8 cellular contexts compared by ENCODE assay signal in genomic region chr1:181141431-181141910, GRCh38. TPM values are rescaled to one million over a fixed set of nuclear protein-coding genes. Genes with fewer than 3 reads are reported as not detected.
DNase-seq lines count a peak whose midpoint lies in the region; ATAC-seq and TF ChIP-seq lines count a peak whose summit lies in the region.

No MANE protein-coding gene starts in this region.

- H3K9me3 Mint-ChIP-seq in CD4-positive, CD25-positive, alpha-beta regulatory T cell, result no peaks in the 10 kb centered on the region
- peaks cover 4% of the 10 kb centered on the region for H3K9me3 Mint-ChIP-seq in activated naive CD8-positive, alpha-beta T cell treated with anti-CD3 and anti-CD28 coated beads, Interleukin-2, amount 10 ng/mL, durations not matched to agents 7 days and 5 days

- no peaks in the 10 kb centered on the region for H3K27me3 ChIP-seq in CD4-positive, CD25-positive, alpha-beta regulatory T cell (ENCODE audit: control insufficient read depth, insufficient read depth, low read length)
- H3K27me3 ChIP-seq in muscle layer of colon (ENCODE audit: control insufficient read depth in 1 of 2, insufficient read depth in 2 of 2, low read length in 2 of 2), result no peaks in the 10 kb centered on the region
- H3K27me3 ChIP-seq in tibial nerve, result no peaks in the 10 kb centered on the region

- no peak overlapping the region for H3K9ac ChIP-seq in muscle layer of colon (ENCODE audit: low read length)

- H3K4me1 ChIP-seq in CD4-positive, CD25-positive, alpha-beta regulatory T cell (ENCODE audit: control insufficient read depth, insufficient read depth, low read length, poor library complexity, severe bottlenecking), result peaks cover 23% of the 10 kb centered on the region
- H3K4me1 ChIP-seq in muscle layer of colon (ENCODE audit: insufficient read depth, low read length) (peaks cover 13% of the 10 kb centered on the region), tibial nerve (peaks cover 0 to 27% (median 11%) of the 10 kb centered on the region in 4 donors)

- H3K36me3 Mint-ChIP-seq in CD4-positive, CD25-positive, alpha-beta regulatory T cell, result peaks cover 2% of the 10 kb centered on the region
- peaks cover 6% of the 10 kb centered on the region for H3K36me3 Mint-ChIP-seq in activated naive CD8-positive, alpha-beta T cell treated with anti-CD3 and anti-CD28 coated beads, Interleukin-2, amount 10 ng/mL, durations not matched to agents 7 days and 5 days

- 33 to 41% methylated on average over 3 to 5 of the region's 5 CpGs for WGBS in tibial nerve, 2 donors

- no peak overlapping the region for H3K4me3 Mint-ChIP-seq in CD4-positive, CD25-positive, alpha-beta regulatory T cell
- H3K4me3 Mint-ChIP-seq in activated naive CD8-positive, alpha-beta T cell treated with anti-CD3 and anti-CD28 coated beads, Interleukin-2, amount 10 ng/mL, durations not matched to agents 7 days and 5 days, result peak overlapping the region; percentile 67

- peak in 1 of 3 donors; percentile 85 for DNase-seq in CD4-positive, CD25-positive, alpha-beta regulatory T cell
- DNase-seq in OCI-M1 (lab: John Stamatoyannopoulos, UW) (peak; percentile 72), tibial nerve (ENCODE audit: low spot score in 2 of 2) (no peak), HuH-7 (ENCODE audit: low spot score) (no peak), AML-193 (lab: John Stamatoyannopoulos, UW) (no peak)
- peak; percentile 71 for DNase-seq in activated naive CD8-positive, alpha-beta T cell treated with anti-CD3 and anti-CD28 coated beads, Interleukin-2, amount 10 ng/mL, durations not matched to agents 7 days and 5 days

- H3K27me3 Mint-ChIP-seq in CD4-positive, CD25-positive, alpha-beta regulatory T cell, result no peaks in the 10 kb centered on the region
- H3K27me3 Mint-ChIP-seq in activated naive CD8-positive, alpha-beta T cell treated with anti-CD3 and anti-CD28 coated beads, Interleukin-2, amount 10 ng/mL, durations not matched to agents 7 days and 5 days, result peaks cover 18% of the 10 kb centered on the region

- no peak overlapping the region for H3K27ac ChIP-seq in CD4-positive, CD25-positive, alpha-beta regulatory T cell (ENCODE audit: insufficient read depth, low read length, poor library complexity, severe bottlenecking)
- H3K27ac ChIP-seq in muscle layer of colon (ENCODE audit: low read depth, low read length), result peak overlapping the region; percentile 62
- peak overlapping the region; percentile 32 to 81 (median 60) for H3K27ac ChIP-seq in tibial nerve

- no peaks in the 10 kb centered on the region for H3K36me3 ChIP-seq in CD4-positive, CD25-positive, alpha-beta regulatory T cell (ENCODE audit: control insufficient read depth, insufficient read depth, low read length)
- no peaks in the 10 kb centered on the region for H3K36me3 ChIP-seq in muscle layer of colon (ENCODE audit: insufficient read depth, low read length)
- H3K36me3 ChIP-seq in tibial nerve, result no peaks in the 10 kb centered on the region

- no peak for TF ChIP-seq POLR2A in tibial nerve (IDR thresholded peaks at IDR 0.05)

- peak; percentile 39 to 46 for ATAC-seq in CD4-positive, CD25-positive, alpha-beta regulatory T cell (ENCODE audit: low read depth in 2 of 2)
- ATAC-seq in activated naive CD8-positive, alpha-beta T cell treated with anti-CD3 and anti-CD28 coated beads, Interleukin-2, amount 10 ng/mL, durations not matched to agents 7 days and 5 days (ENCODE audit: low read depth), result peak; percentile 63
- ATAC-seq in HG03039 (IDR thresholded peaks at IDR 0.05; ENCODE audit: unreplicated experiment), result no peak

- no peaks in the 10 kb centered on the region for H3K9me3 ChIP-seq in CD4-positive, CD25-positive, alpha-beta regulatory T cell (ENCODE audit: control insufficient read depth in 2 of 2, low read length in 2 of 2)
- H3K9me3 ChIP-seq in muscle layer of colon (ENCODE audit: low read length) (no peaks in the 10 kb centered on the region), tibial nerve (no peaks in the 10 kb centered on the region)

- H3K27ac Mint-ChIP-seq in CD4-positive, CD25-positive, alpha-beta regulatory T cell, result peak overlapping the region in 2 of 3 donors; percentile 29 to 74
- peak overlapping the region; percentile 76 for H3K27ac Mint-ChIP-seq in activated naive CD8-positive, alpha-beta T cell treated with anti-CD3 and anti-CD28 coated beads, Interleukin-2, amount 10 ng/mL, durations not matched to agents 7 days and 5 days

- no peak overlapping the region for H3K4me3 ChIP-seq in CD4-positive, CD25-positive, alpha-beta regulatory T cell (ENCODE audit: low read depth, low read length)
- H3K4me3 ChIP-seq in muscle layer of colon (ENCODE audit: low read depth in 1 of 2, low read length in 2 of 2) (peak overlapping the region in 1 of 2 donors; percentile 46), tibial nerve (no peak overlapping the region)

- no peak for TF ChIP-seq CTCF in tibial nerve (IDR thresholded peaks at IDR 0.05)

- H3K4me1 Mint-ChIP-seq in CD4-positive, CD25-positive, alpha-beta regulatory T cell, result peaks cover 17 to 49% (median 35%) of the 10 kb centered on the region in 4 donors
- H3K4me1 Mint-ChIP-seq in activated naive CD8-positive, alpha-beta T cell treated with anti-CD3 and anti-CD28 coated beads, Interleukin-2, amount 10 ng/mL, durations not matched to agents 7 days and 5 days, result peaks cover 60% of the 10 kb centered on the region

- TF ChIP-seq EP300 in tibial nerve (IDR thresholded peaks at IDR 0.05), result no peak

- POLR2A ChIA-PET in activated naive CD8-positive, alpha-beta T cell treated with anti-CD3 and anti-CD28 coated beads, Interleukin-2, amount 10 ng/mL, durations not matched to agents 7 days and 5 days (lab: Charles Lee), result interaction anchor here (0.6 to 11.1 kb wide), 11 partner anchors 8 to 119 kb away, joined by 3 to 175 read pairs (median 5); partner anchors contain the start of genes IER5, MR1 and STX6

RNA-seq across cellular contexts. Expression of gene IER5, which starts 53.0 kb away (rescaled TPM):
- 81.8 TPM for total RNA-seq in CD4-positive, CD25-positive, alpha-beta regulatory T cell
- 10 to 100 TPM in 1 of 4 donors, 1 to 10 TPM in 3; 6.5 to 14.2 (median 7.7) TPM for polyA plus RNA-seq in CD4-positive, CD25-positive, alpha-beta regulatory T cell
- total RNA-seq in activated naive CD8-positive, alpha-beta T cell treated with anti-CD3 and anti-CD28 coated beads, Interleukin-2, amount 10 ng/mL, durations not matched to agents 7 days and 5 days, result 10 to 100 TPM; 36.6 to 36.8 TPM
- 10 to 100 TPM in 3 of 4 donors, 1 to 10 TPM in 1; 8.1 to 16.3 (median 13.1) TPM for total RNA-seq in tibial nerve

Comparison
In these comparisons a context has a peak if more than half of its experiments do, and no peak if none do; other contexts are left out.
1. DNase-seq: peak in OCI-M1 (single experiment) and activated naive CD8-positive, alpha-beta T cell treated with anti-CD3 and anti-CD28 coated beads, Interleukin-2, amount 10 ng/mL, durations not matched to agents 7 days and 5 days (single experiment); none in tibial nerve (0 of 2), HuH-7 (single experiment) and AML-193 (0 of 2).